Comparison of ENCODE assay signal across 16 cellular contexts in the genomic region with DNA sequence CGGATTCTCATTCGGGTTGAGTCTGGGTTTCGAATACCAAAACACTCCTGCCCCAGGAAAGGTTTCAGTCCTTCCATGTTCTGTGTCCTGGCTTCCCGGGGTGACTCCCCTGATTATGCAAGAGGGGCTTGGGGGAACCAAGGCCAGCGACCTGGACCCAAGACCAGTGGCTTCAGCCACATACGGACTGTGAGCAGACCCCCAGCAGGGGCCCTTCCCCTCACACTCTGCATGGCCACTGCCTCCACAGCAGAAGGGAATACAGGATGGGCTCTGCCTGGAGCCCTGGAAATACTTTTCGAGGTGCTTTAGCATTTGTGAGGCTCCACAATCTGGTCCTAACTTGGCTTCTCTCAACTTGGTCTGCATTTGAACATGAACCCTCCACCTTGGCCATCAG. TPM values are rescaled to one million over a fixed set of nuclear protein-coding genes. Genes with fewer than 3 reads are reported as not detected.
DNase-seq lines count a peak whose midpoint lies in the region; ATAC-seq and TF ChIP-seq lines count a peak whose summit lies in the region.
"Had no signal": no experiment of that assay in that cellular context is flagged by ENCODE, and none has a peak within 500 bp of the region (broad histone marks: within the 10 kb centered on the region; RNA-seq: fewer than 3 reads in every experiment).

No MANE protein-coding gene starts in this region.

- peak overlapping the region; percentile 55 to 66 for H3K27ac ChIP-seq in thoracic aorta
- H3K27ac ChIP-seq: WERI-Rb-1 had no signal

- H3K4me3 Mint-ChIP-seq in activated naive CD4-positive, alpha-beta T cell treated with anti-CD3 and anti-CD28 coated beads for 36 hours: no peak overlapping the region
- no peak overlapping the region for H3K4me3 Mint-ChIP-seq in activated CD8-positive, alpha-beta T cell treated with anti-CD3 and anti-CD28 coated beads, Interleukin-2, amount 10 ng/mL, durations not matched to agents 7 days and 5 days
- H3K4me3 Mint-ChIP-seq in memory B cell: no peak overlapping the region
- H3K4me3 Mint-ChIP-seq: naive B cell; stimulated activated naive CD8-positive, alpha-beta T cell treated with anti-CD3 and anti-CD28 coated beads, Interleukin-15, Interleukin-2, amounts not matched to agents 100 ng/mL and 50 ng/mL, for 24 hours had no signal

- POLR2A ChIA-PET in activated CD8-positive, alpha-beta T cell treated with anti-CD3 and anti-CD28 coated beads, Interleukin-2, amount 10 ng/mL, durations not matched to agents 7 days and 5 days (lab: Charles Lee): interaction anchor here (1.5 to 12.2 kb wide), 4 partner anchors 7 to 38 kb away, joined by 6 to 272 read pairs (median 9); a partner anchor contains a TSS
- POLR2A ChIA-PET in GM10248 (lab: Yijun Ruan, JAX): no interaction called here

- peaks cover 34% of the 10 kb centered on the region for H3K36me3 Mint-ChIP-seq in activated naive CD4-positive, alpha-beta T cell treated with anti-CD3 and anti-CD28 coated beads for 36 hours (ENCODE audit: low read depth)
- H3K36me3 Mint-ChIP-seq in activated CD8-positive, alpha-beta T cell treated with anti-CD3 and anti-CD28 coated beads, Interleukin-2, amount 10 ng/mL, durations not matched to agents 7 days and 5 days (ENCODE audit: low read depth): peaks cover 58% of the 10 kb centered on the region
- peaks cover 8% of the 10 kb centered on the region for H3K36me3 Mint-ChIP-seq in memory B cell

- H3K9me3 ChIP-seq in thoracic aorta: no peaks in the 10 kb centered on the region

- peak overlapping the region; percentile 76 for H3K27ac Mint-ChIP-seq in activated naive CD4-positive, alpha-beta T cell treated with anti-CD3 and anti-CD28 coated beads for 36 hours
- H3K27ac Mint-ChIP-seq in activated CD8-positive, alpha-beta T cell treated with anti-CD3 and anti-CD28 coated beads, Interleukin-2, amount 10 ng/mL, durations not matched to agents 7 days and 5 days: peak overlapping the region; percentile 69
- peak overlapping the region; percentile 29 for H3K27ac Mint-ChIP-seq in memory B cell

- peaks cover 69% of the 10 kb centered on the region for H3K4me1 Mint-ChIP-seq in activated naive CD4-positive, alpha-beta T cell treated with anti-CD3 and anti-CD28 coated beads for 36 hours (ENCODE audit: low read depth)
- peaks cover 78% of the 10 kb centered on the region for H3K4me1 Mint-ChIP-seq in activated CD8-positive, alpha-beta T cell treated with anti-CD3 and anti-CD28 coated beads, Interleukin-2, amount 10 ng/mL, durations not matched to agents 7 days and 5 days (ENCODE audit: low read depth)
- peaks cover 47% of the 10 kb centered on the region for H3K4me1 Mint-ChIP-seq in memory B cell

- no peak for ATAC-seq in activated CD8-positive, alpha-beta T cell treated with anti-CD3 and anti-CD28 coated beads, Interleukin-2, amount 10 ng/mL, durations not matched to agents 7 days and 5 days
- ATAC-seq in memory B cell (ENCODE audit: low read depth) (no peak), thoracic aorta (ENCODE audit: insufficient number of reproducible peaks, low FRiP score, low read depth) (no peak)

- no peaks in the 10 kb centered on the region for H3K9me3 Mint-ChIP-seq in activated naive CD4-positive, alpha-beta T cell treated with anti-CD3 and anti-CD28 coated beads for 36 hours
- H3K9me3 Mint-ChIP-seq in activated CD8-positive, alpha-beta T cell treated with anti-CD3 and anti-CD28 coated beads, Interleukin-2, amount 10 ng/mL, durations not matched to agents 7 days and 5 days (ENCODE audit: insufficient read depth): no peaks in the 10 kb centered on the region
- H3K9me3 Mint-ChIP-seq in memory B cell: no peaks in the 10 kb centered on the region
- H3K9me3 Mint-ChIP-seq: naive B cell; stimulated activated naive CD8-positive, alpha-beta T cell treated with anti-CD3 and anti-CD28 coated beads, Interleukin-15, Interleukin-2, amounts not matched to agents 100 ng/mL and 50 ng/mL, for 24 hours had no signal

- peaks cover 63 to 77% of the 10 kb centered on the region in 2 donors for H3K4me1 ChIP-seq in thoracic aorta (ENCODE audit: control insufficient read depth in 1 of 2, low read depth in 2 of 2)

- no peak overlapping the region for H3K4me3 ChIP-seq in thoracic aorta

- H3K36me3 ChIP-seq in thoracic aorta: peaks cover 26% of the 10 kb centered on the region
- H3K36me3 ChIP-seq: WERI-Rb-1 had no signal

- no peaks in the 10 kb centered on the region for H3K27me3 Mint-ChIP-seq in activated naive CD4-positive, alpha-beta T cell treated with anti-CD3 and anti-CD28 coated beads for 36 hours (ENCODE audit: low read depth)
- no peaks in the 10 kb centered on the region for H3K27me3 Mint-ChIP-seq in activated CD8-positive, alpha-beta T cell treated with anti-CD3 and anti-CD28 coated beads, Interleukin-2, amount 10 ng/mL, durations not matched to agents 7 days and 5 days (ENCODE audit: low read depth)
- no peaks in the 10 kb centered on the region for H3K27me3 Mint-ChIP-seq in memory B cell
- H3K27me3 Mint-ChIP-seq: naive B cell; stimulated activated naive CD8-positive, alpha-beta T cell treated with anti-CD3 and anti-CD28 coated beads, Interleukin-15, Interleukin-2, amounts not matched to agents 100 ng/mL and 50 ng/mL, for 24 hours had no signal

- H3K27me3 ChIP-seq in thoracic aorta (replicated peaks; ENCODE audit: insufficient read depth): no peaks in the 10 kb centered on the region

- no peak for DNase-seq in activated naive CD4-positive, alpha-beta T cell treated with anti-CD3 and anti-CD28 coated beads for 36 hours
- DNase-seq in activated naive CD4-positive, alpha-beta T cell (lab: John Stamatoyannopoulos, UW): no peak
- DNase-seq in activated CD8-positive, alpha-beta T cell treated with anti-CD3 and anti-CD28 coated beads, Interleukin-2, amount 10 ng/mL, durations not matched to agents 7 days and 5 days: no peak
- no peak for DNase-seq in memory B cell (ENCODE audit: low spot score in 2 of 2)
- no peak for DNase-seq in thoracic aorta (ENCODE audit: low spot score)
- DNase-seq in NCI-H187 (lab: John Stamatoyannopoulos, UW): no peak
- DNase-seq in GM10248 (ENCODE audit: extremely low spot score): no peak
- no peak for DNase-seq in stimulated activated CD4-positive, alpha-beta T cell treated with anti-CD3 and anti-CD28 coated beads, Interleukin-12 subunit alpha, Interleukin-12 subunit beta, amount 100 ng/mL, for 4 hours
- DNase-seq: ACHN; activated T-cell treated with anti-CD3 and anti-CD28 coated beads, Interleukin-2, amount 50 U/mL, for 48 hours; MM.1S; naive B cell; NCI-H2171 treated with DMSO at 0.1 percent for 48 hours; retina; WERI-Rb-1 had no signal

- CTCF ChIA-PET in activated naive CD4-positive, alpha-beta T cell treated with anti-CD3 and anti-CD28 coated beads for 36 hours (lab: Charles Lee): interaction anchor here (0.6 to 27.8 kb wide), 7 partner anchors 17 to 163 kb away, joined by 3 to 848 read pairs (median 20); a partner anchor contains a TSS
- CTCF ChIA-PET in activated CD8-positive, alpha-beta T cell treated with anti-CD3 and anti-CD28 coated beads, Interleukin-2, amount 10 ng/mL, durations not matched to agents 7 days and 5 days (lab: Charles Lee): interaction anchor here (1.0 to 27.1 kb wide), 8 partner anchors 12 to 86 kb away, joined by 3 to 1049 read pairs (median 13); a partner anchor contains a TSS
- CTCF ChIA-PET in GM10248 (lab: Yijun Ruan, JAX): interaction anchor here (0.9 to 31.1 kb wide), 9 partner anchors 7 to 58 kb away, joined by 3 to 685 read pairs (median 13); no protein-coding TSS in a partner anchor

- TF ChIP-seq CTCF in thoracic aorta (IDR thresholded peaks at IDR 0.05) (no peak), GM10248 (IDR thresholded peaks at IDR 0.05; ENCODE audit: control extremely low read depth, extremely low read depth, low read depth, missing control alignments) (no peak)

- intact Hi-C loops in activated naive CD4-positive, alpha-beta T cell treated with anti-CD3 and anti-CD28 coated beads for 36 hours (cut with micrococcal nuclease): no loop called here

RNA-seq across cellular contexts. Expression of a gene that starts 19.1 kb away (rescaled TPM):
- total RNA-seq in activated naive CD4-positive, alpha-beta T cell treated with anti-CD3 and anti-CD28 coated beads for 36 hours: 100 to 1,000 TPM; 272 to 289 TPM
- 100 to 1,000 TPM; 180 to 207 TPM for total RNA-seq in activated CD8-positive, alpha-beta T cell treated with anti-CD3 and anti-CD28 coated beads, Interleukin-2, amount 10 ng/mL, durations not matched to agents 7 days and 5 days
- total RNA-seq in thoracic aorta: 100 to 1,000 TPM in 1 of 2 donors, 10 to 100 TPM in 1; 77.8 to 112 TPM

RNA-seq across cellular contexts. Expression of a gene that starts 27.5 kb away (rescaled TPM):
- 10 to 100 TPM; 16.6 to 21.0 TPM for total RNA-seq in activated naive CD4-positive, alpha-beta T cell treated with anti-CD3 and anti-CD28 coated beads for 36 hours
- total RNA-seq in activated CD8-positive, alpha-beta T cell treated with anti-CD3 and anti-CD28 coated beads, Interleukin-2, amount 10 ng/mL, durations not matched to agents 7 days and 5 days: 1 to 10 TPM; 7.0 to 8.1 TPM
- 100 to 1,000 TPM in 1 of 2 donors, 10 to 100 TPM in 1; 60.5 to 107 TPM for total RNA-seq in thoracic aorta

RNA-seq across cellular contexts. Expression of a gene that starts 41.9 kb away (rescaled TPM):
- total RNA-seq in activated naive CD4-positive, alpha-beta T cell treated with anti-CD3 and anti-CD28 coated beads for 36 hours: 1 to 10 TPM; 1.5 to 1.6 TPM
- under 1 TPM in 1 of 2 experiments, not detected in 1; 0.24 TPM for total RNA-seq in activated CD8-positive, alpha-beta T cell treated with anti-CD3 and anti-CD28 coated beads, Interleukin-2, amount 10 ng/mL, durations not matched to agents 7 days and 5 days
- total RNA-seq in thoracic aorta: 10 to 100 TPM; 40.9 to 77.4 TPM

Comparison
In these comparisons a context has a peak if more than half of its experiments do, and no peak if none do; other contexts are left out.
1. RNA of a gene that starts 41.9 kb away (total RNA-seq): 40.9 to 77.4 TPM in thoracic aorta; 1.5 to 1.6 TPM in activated naive CD4-positive, alpha-beta T cell treated with anti-CD3 and anti-CD28 coated beads for 36 hours and 0.24 TPM in activated CD8-positive, alpha-beta T cell treated with anti-CD3 and anti-CD28 coated beads, Interleukin-2, amount 10 ng/mL, durations not matched to agents 7 days and 5 days; every median in the first group is over 10 times any median in the second.
2. Peak in every context shown above with its lines, with median percentiles within 50 percentile points of each other: H3K27ac Mint-ChIP-seq.